ENCODE assay signal across 8 cellular contexts in genomic region chr1:110390096-110390495, GRCh38. TPM values are rescaled to one million over a fixed set of nuclear protein-coding genes. Genes with fewer than 3 reads are reported as not detected.
DNase-seq lines count a peak whose midpoint lies in the region; ATAC-seq and TF ChIP-seq lines count a peak whose summit lies in the region.

No MANE protein-coding gene starts in this region.

- intact Hi-C loops in psoas muscle (cut with DNase I) = no loop called here

- DNase-seq in BJ (ENCODE audit: low read depth) (no peak), WERI-Rb-1 (peak; percentile 22), cardiac muscle cell (ENCODE audit: low read depth in 1 of 2, low spot score in 1 of 2) (peak in 1 of 2 donors; percentile 71), psoas muscle (peak; percentile 37 to 58), NCI-H2196 (lab: John Stamatoyannopoulos, UW; ENCODE audit: unreplicated experiment) (no peak), NCI-H69 (lab: John Stamatoyannopoulos, UW) (no peak)

- H3K4me3 ChIP-seq in BJ (ENCODE audit: low read depth, low read length) (peak overlapping the region; percentile 40), WERI-Rb-1 (ENCODE audit: low read depth, low read length) (no peak overlapping the region), cardiac muscle cell (no peak overlapping the region), psoas muscle (peak overlapping the region; percentile 43)

- POLR2A ChIA-PET in BJ (lab: Charles Lee) = no interaction called here

- H3K27me3 ChIP-seq in BJ (ENCODE audit: control insufficient read depth, insufficient read depth, low read length) (no peaks in the 10 kb centered on the region), WERI-Rb-1 (ENCODE audit: insufficient read depth, low read depth, severe bottlenecking) (no peaks in the 10 kb centered on the region), cardiac muscle cell (no peaks in the 10 kb centered on the region), psoas muscle (ENCODE audit: insufficient read depth in 3 of 3, low read length in 2 of 3) (no peaks in the 10 kb centered on the region)

- H3K4me1 ChIP-seq in cardiac muscle cell (ENCODE audit: low read depth) = no peaks in the 10 kb centered on the region
- no peaks in the 10 kb centered on the region for H3K4me1 ChIP-seq in psoas muscle

- H3K27ac ChIP-seq in WERI-Rb-1 (no peak overlapping the region), cardiac muscle cell (no peak overlapping the region), psoas muscle (peak overlapping the region; percentile 46)

- ATAC-seq in psoas muscle (peak in 3 of 4 donors; percentile 53 to 79 (median 74)), esophagus mucosa (no peak), HG02981 (IDR thresholded peaks at IDR 0.05; ENCODE audit: unreplicated experiment) (no peak)

- no peaks in the 10 kb centered on the region for H3K9me3 ChIP-seq in WERI-Rb-1 (ENCODE audit: severe bottlenecking)
- H3K9me3 ChIP-seq in cardiac muscle cell (ENCODE audit: low read depth) = no peaks in the 10 kb centered on the region
- H3K9me3 ChIP-seq in psoas muscle = no peaks in the 10 kb centered on the region

- CTCF ChIA-PET in BJ (lab: Yijun Ruan, JAX) = interaction anchor here (1.0 to 1.4 kb wide), 4 partner anchors 9 to 107 kb away, joined by 3 to 4 read pairs (median 3); no protein-coding TSS in a partner anchor

- no peaks in the 10 kb centered on the region for H3K36me3 ChIP-seq in BJ (ENCODE audit: control insufficient read depth, insufficient read depth, low read length)
- H3K36me3 ChIP-seq in WERI-Rb-1 = peaks cover under 1% of the 10 kb centered on the region; the same call in 1 of the 2 replicates
- H3K36me3 ChIP-seq in cardiac muscle cell = no peaks in the 10 kb centered on the region
- peaks cover 0 to 25% of the 10 kb centered on the region in 2 donors for H3K36me3 ChIP-seq in psoas muscle (ENCODE audit: insufficient read depth in 1 of 2, low read depth in 1 of 2)

- TF ChIP-seq CTCF in BJ (IDR thresholded peaks at IDR 0.05; ENCODE audit: insufficient read depth, low read depth, low read length) (no peak), WERI-Rb-1 (IDR thresholded peaks at IDR 0.05; ENCODE audit: low read depth, low read length) (no peak), cardiac muscle cell (IDR thresholded peaks at IDR 0.05; ENCODE audit: low read depth, low read length) (peak; percentile 17), psoas muscle (IDR thresholded peaks at IDR 0.05) (no peak)

- 58 to 71% (median 62%) methylated on average over 6 of the region's 6 CpGs for WGBS in psoas muscle, 3 donors

RNA-seq across cellular contexts. Expression of gene SLC16A4, which starts 0.7 kb away (rescaled TPM):
- polyA plus RNA-seq in BJ (2011; rRNA removed) (20.8 and 49.4 TPM in 2 replicates), cardiac muscle cell (0.87 and 0.91 TPM in 2 replicates), psoas muscle (1 to 10 TPM in 2 of 3 donors, under 1 TPM in 1; 0.79 to 4.3 (median 1.1) TPM)
- 23.9 and 26.9 TPM in 2 replicates for polyA minus RNA-seq in BJ (2011; rRNA and poly(A)+ RNA removed)
- total RNA-seq in cardiac muscle cell (0.21 and 0.66 TPM in 2 replicates), psoas muscle (1 to 10 TPM in 2 of 4 donors, under 1 TPM in 2; 0.86 to 1.1 (median 1.0) TPM), esophagus mucosa (0.44 TPM)

RNA-seq across cellular contexts. Expression of gene LAMTOR5, which starts 17.4 kb away (rescaled TPM):
- 236 and 261 TPM in 2 replicates for polyA plus RNA-seq in BJ (2011; rRNA removed)
- polyA minus RNA-seq in BJ (2011; rRNA and poly(A)+ RNA removed) = 27.7 and 47.9 TPM in 2 replicates
- total RNA-seq in cardiac muscle cell = 78.3 and 160 TPM in 2 replicates
- 349 and 465 TPM in 2 replicates for polyA plus RNA-seq in cardiac muscle cell
- 100 to 1,000 TPM; 166 to 250 (median 207) TPM for total RNA-seq in psoas muscle
- 100 to 1,000 TPM; 348 to 541 (median 375) TPM for polyA plus RNA-seq in psoas muscle
- total RNA-seq in esophagus mucosa = 102 TPM

RNA-seq across cellular contexts. Expression of gene RBM15, which starts 50.9 kb away (rescaled TPM):
- polyA plus RNA-seq in BJ (2011; rRNA removed) (9.7 and 10.2 TPM in 2 replicates), cardiac muscle cell (8.5 and 15.0 TPM in 2 replicates), psoas muscle (10 to 100 TPM in 1 of 3 donors, 1 to 10 TPM in 2; 1.9 to 22.4 (median 4.4) TPM)
- 37.2 and 56.9 TPM in 2 replicates for polyA minus RNA-seq in BJ (2011; rRNA and poly(A)+ RNA removed)
- total RNA-seq in cardiac muscle cell (38.2 and 73.4 TPM in 2 replicates), psoas muscle (10 to 100 TPM; 18.9 to 32.0 (median 25.0) TPM), esophagus mucosa (14.9 TPM)

Comparison
In these comparisons a context has a peak if more than half of its experiments do, and no peak if none do; other contexts are left out.
1. DNase-seq: peak in WERI-Rb-1 (single experiment) and psoas muscle (2 of 2); none in BJ (single experiment), NCI-H2196 (single experiment) and NCI-H69 (single experiment).
2. H3K4me3 ChIP-seq: peak in BJ (single experiment) and psoas muscle (single experiment); none in WERI-Rb-1 (single experiment) and cardiac muscle cell (single experiment).
3. ATAC-seq: peak in psoas muscle (3 of 4); none in esophagus mucosa (single experiment) and HG02981 (single experiment).